23 cellular contexts compared by ENCODE assay signal in genomic region chr2:228987441-228988155, GRCh38.
"Had no signal": no experiment of that assay in that cellular context is flagged by ENCODE, and none has a peak within 500 bp of the region (broad histone marks: within the 10 kb centered on the region; RNA-seq: fewer than 3 reads in every experiment).

No MANE protein-coding gene starts in this region.

- H3K36me3 ChIP-seq: gastroesophageal sphincter, spleen, suprapubic skin, tibial artery, upper lobe of right lung had no signal

- H3K27ac ChIP-seq: gastroesophageal sphincter, hepatocyte, spleen, suprapubic skin, tibial artery, upper lobe of right lung, VCaP had no signal

- H3K4me3 ChIP-seq: gastroesophageal sphincter, hepatocyte, mucosa of descending colon, spleen, suprapubic skin, tibial artery, upper lobe of right lung had no signal

- DNase-seq: activated CD4-positive, alpha-beta memory T cell treated with anti-CD3 and anti-CD28 coated beads for 36 hours; activated CD4-positive, alpha-beta T cell treated with anti-CD3 and anti-CD28 coated beads for 48 hours; activated CD8-positive, alpha-beta memory T cell treated with anti-CD3 and anti-CD28 coated beads, Interleukin-2, amount 50 U/mL, for 4 hours; activated effector memory CD4-positive, alpha-beta T cell treated with anti-CD3 and anti-CD28 coated beads, Interleukin-2, amount 50 U/mL, for 16 hours; activated naive CD4-positive, alpha-beta T cell treated with anti-CD3 and anti-CD28 coated beads, Interleukin-2, amount 10 ng/mL, durations not matched to agents 7 days and 5 days; activated T-cell treated with anti-CD3 and anti-CD28 coated beads, Interleukin-2, amount 50 U/mL, for 1 hour; anterior cingulate cortex; effector CD8-positive, alpha-beta T cell; left cardiac atrium; left ventricle myocardium superior; mucosa of descending colon; naive thymus-derived CD4-positive, alpha-beta T cell; nucleus accumbens; right cardiac atrium; spleen; stimulated activated naive CD4-positive, alpha-beta T cell; T-helper 1 cell; tibial artery; upper lobe of right lung had no signal

- H3K27me3 ChIP-seq: gastroesophageal sphincter, hepatocyte, spleen, suprapubic skin, tibial artery, upper lobe of right lung had no signal

- H3K9me3 ChIP-seq: suprapubic skin, upper lobe of right lung had no signal

- H3K4me2 ChIP-seq: hepatocyte had no signal

- H2AFZ ChIP-seq: hepatocyte had no signal

- H3K79me2 ChIP-seq: hepatocyte had no signal

- H3K4me1 ChIP-seq: gastroesophageal sphincter, spleen, suprapubic skin, tibial artery, upper lobe of right lung had no signal
